21 cellular contexts compared by ENCODE assay signal in genomic region chr18:76005632-76006031, GRCh38.
DNase-seq lines count a peak whose midpoint lies in the region; ATAC-seq lines count a peak whose summit lies in the region.
"Had no signal": no experiment of that assay in that cellular context is flagged by ENCODE, and none has a peak within 500 bp of the region (broad histone marks: within the 10 kb centered on the region; RNA-seq: fewer than 3 reads in every experiment).

No MANE protein-coding gene starts in this region.

- DNase-seq in COR-L47 (lab: John Stamatoyannopoulos, UW) (peak; percentile 25), NCI-H1105 treated with DMSO at 0.1 percent for 48 hours (lab: John Stamatoyannopoulos, UW) (peak; percentile 35), NCI-H748 (lab: John Stamatoyannopoulos, UW; ENCODE audit: unreplicated experiment) (peak; percentile 66), kidney tubule cell (ENCODE audit: low spot score) (peak; percentile 42), T-helper 2 cell (no peak), NOMO-1 treated with DMSO at 0.1 percent for 48 hours (lab: John Stamatoyannopoulos, UW; ENCODE audit: unreplicated experiment) (no peak)
- DNase-seq: activated CD4-positive, alpha-beta memory T cell treated with anti-CD3 and anti-CD28 coated beads for 36 hours; activated naive CD8-positive, alpha-beta T cell treated with anti-CD3 and anti-CD28 coated beads for 36 hours; activated T-cell treated with anti-CD3 and anti-CD28 coated beads, Interleukin-2, amount 50 U/mL, for 72 hours; CD8-positive, alpha-beta memory T cell; mesendoderm; NCI-H1930; OCI-M1; sigmoid colon; stimulated activated CD4-positive, alpha-beta T cell treated with anti-CD3 and anti-CD28 coated beads, Interleukin-2, amount 100 ng/mL, for 24 hours; substantia nigra had no signal

- ATAC-seq in GM18870 (IDR thresholded peaks at IDR 0.05; ENCODE audit: unreplicated experiment) (no peak), HG03025 (IDR thresholded peaks at IDR 0.05; ENCODE audit: low FRiP score, unreplicated experiment) (no peak)
- ATAC-seq: activated T-cell treated with anti-CD3 and anti-CD28 coated beads, Interleukin-2, amount 50 U/mL, for 72 hours; esophagus mucosa; GM12878; K562 had no signal

Comparison
In these comparisons a context has a peak if more than half of its experiments do, and no peak if none do; other contexts are left out.
1. DNase-seq: peak in COR-L47 (single experiment), NCI-H1105 treated with DMSO at 0.1 percent for 48 hours (single experiment), NCI-H748 (single experiment) and kidney tubule cell (single experiment); none in T-helper 2 cell (0 of 5) and NOMO-1 treated with DMSO at 0.1 percent for 48 hours (single experiment).